ENCODE assay signal across 27 cellular contexts in genomic region chr10:553233-553632, GRCh38.
"Had no signal": no experiment of that assay in that cellular context is flagged by ENCODE, and none has a peak within 500 bp of the region (broad histone marks: within the 10 kb centered on the region; RNA-seq: fewer than 3 reads in every experiment).

No MANE protein-coding gene starts in this region.

- H3K27ac ChIP-seq: gastrocnemius medialis, neural progenitor cell, right atrium auricular region, suprapubic skin, tibial artery, upper lobe of right lung had no signal

- H3K27me3 ChIP-seq: gastrocnemius medialis, neural progenitor cell, right atrium auricular region, suprapubic skin, tibial artery, upper lobe of right lung had no signal

- H3K36me3 Mint-ChIP-seq: activated naive CD4-positive, alpha-beta T cell treated with anti-CD3 and anti-CD28 coated beads, Interleukin-2, amount 50 U/mL, for 24 hours; naive thymus-derived CD8-positive, alpha-beta T cell; stimulated activated naive B cell treated with anti-CD40 and anti-IgM and Interleukin-4, amounts not matched to agents 10 μg/mL and 1 μg/mL and 100 μg/mL, for 72 hours; WTC11 had no signal

- H3K4me3 Mint-ChIP-seq: activated CD4-positive, alpha-beta T cell treated with anti-CD3 and anti-CD28 coated beads, Interleukin-2, amount 10 ng/mL, durations not matched to agents 7 days and 5 days; activated CD8-positive, alpha-beta T cell treated with anti-CD3 and anti-CD28 coated beads for 36 hours; activated naive CD4-positive, alpha-beta T cell treated with anti-CD3 and anti-CD28 coated beads, Interleukin-2, amount 50 U/mL, for 24 hours; activated naive CD8-positive, alpha-beta T cell treated with anti-CD3 and anti-CD28 coated beads, Interleukin-2, amount 50 U/mL, for 24 hours; activated T-cell treated with anti-CD3 and anti-CD28 coated beads, Interleukin-2, amount 50 U/mL, for 4 hours; effector memory CD8-positive, alpha-beta T cell; naive thymus-derived CD8-positive, alpha-beta T cell; neural progenitor cell; stimulated activated naive B cell treated with anti-CD40 and anti-IgM and Interleukin-4, amounts not matched to agents 10 μg/mL and 1 μg/mL and 100 μg/mL, for 72 hours; WTC11 had no signal

- ATAC-seq: activated CD8-positive, alpha-beta T cell treated with anti-CD3 and anti-CD28 coated beads for 36 hours; activated naive CD8-positive, alpha-beta T cell treated with anti-CD3 and anti-CD28 coated beads, Interleukin-2, amount 50 U/mL, for 24 hours; activated T-cell treated with anti-CD3 and anti-CD28 coated beads, Interleukin-2, amount 50 U/mL, for 4 hours; effector memory CD8-positive, alpha-beta T cell; gastrocnemius medialis; left ventricle myocardium superior; naive thymus-derived CD8-positive, alpha-beta T cell; stimulated activated naive B cell treated with anti-CD40 and anti-IgM and Interleukin-4, amounts not matched to agents 10 μg/mL and 1 μg/mL and 100 μg/mL, for 72 hours; upper lobe of right lung; WTC11 had no signal

- H3K4me3 ChIP-seq: gastrocnemius medialis, neural progenitor cell, right atrium auricular region, suprapubic skin, tibial artery, upper lobe of right lung had no signal

- H3K4me1 Mint-ChIP-seq: activated naive CD8-positive, alpha-beta T cell treated with anti-CD3 and anti-CD28 coated beads, Interleukin-2, amount 50 U/mL, for 24 hours had no signal

- H3K9ac ChIP-seq: neural progenitor cell had no signal

- DNase-seq: activated CD4-positive, alpha-beta T cell treated with anti-CD3 and anti-CD28 coated beads for 1 hour; activated CD4-positive, alpha-beta T cell treated with anti-CD3 and anti-CD28 coated beads, Interleukin-2, amount 10 ng/mL, durations not matched to agents 7 days and 5 days; activated CD8-positive, alpha-beta T cell treated with anti-CD3 and anti-CD28 coated beads for 36 hours; activated naive CD8-positive, alpha-beta T cell treated with anti-CD3 and anti-CD28 coated beads, Interleukin-2, amount 50 U/mL, for 24 hours; activated T-cell treated with anti-CD3 and anti-CD28 coated beads, Interleukin-2, amount 50 U/mL, for 4 hours; amygdala; caudate nucleus; cortex of kidney; effector memory CD8-positive, alpha-beta T cell; erythroblast; gastrocnemius medialis; glutamatergic neuron; islet precursor cell; left ventricle myocardium superior; naive thymus-derived CD8-positive, alpha-beta T cell; stimulated activated CD4-positive, alpha-beta T cell treated with anti-CD3 and anti-CD28 coated beads, Interleukin-15, amount 100 ng/mL, for 24 hours; stimulated activated CD4-positive, alpha-beta T cell treated with anti-CD3 and anti-CD28 coated beads, Interleukin-2, amount 100 ng/mL, for 24 hours; stimulated activated naive B cell treated with anti-CD40 and anti-IgM and Interleukin-4, amounts not matched to agents 10 μg/mL and 1 μg/mL and 100 μg/mL, for 72 hours; T1000; tibial artery; upper lobe of right lung had no signal

- H3K36me3 ChIP-seq: gastrocnemius medialis, neural progenitor cell, right atrium auricular region, suprapubic skin, tibial artery, upper lobe of right lung had no signal

- H3K9me3 Mint-ChIP-seq: activated CD4-positive, alpha-beta T cell treated with anti-CD3 and anti-CD28 coated beads, Interleukin-2, amount 10 ng/mL, durations not matched to agents 7 days and 5 days; activated CD8-positive, alpha-beta T cell treated with anti-CD3 and anti-CD28 coated beads for 36 hours; activated naive CD4-positive, alpha-beta T cell treated with anti-CD3 and anti-CD28 coated beads, Interleukin-2, amount 50 U/mL, for 24 hours; activated naive CD8-positive, alpha-beta T cell treated with anti-CD3 and anti-CD28 coated beads, Interleukin-2, amount 50 U/mL, for 24 hours; activated T-cell treated with anti-CD3 and anti-CD28 coated beads, Interleukin-2, amount 50 U/mL, for 4 hours; activated T-helper 2 cell treated with anti-CD3 and anti-CD28 coated beads, Interferon-gamma antibody, Interleukin-2, Interleukin-4, amounts not matched to agents 10 μg/mL and 5 μg/mL and 100 μg/mL, durations not matched to agents 14 hours and 24 hours and 36 hours; effector memory CD8-positive, alpha-beta T cell; naive thymus-derived CD8-positive, alpha-beta T cell; WTC11 had no signal

- H3K4me1 ChIP-seq: suprapubic skin had no signal

- H3K9me3 ChIP-seq: gastrocnemius medialis, right atrium auricular region, suprapubic skin, tibial artery, upper lobe of right lung had no signal

- H3K27ac Mint-ChIP-seq: activated CD4-positive, alpha-beta T cell treated with anti-CD3 and anti-CD28 coated beads, Interleukin-2, amount 10 ng/mL, durations not matched to agents 7 days and 5 days; activated CD8-positive, alpha-beta T cell treated with anti-CD3 and anti-CD28 coated beads for 36 hours; activated naive CD4-positive, alpha-beta T cell treated with anti-CD3 and anti-CD28 coated beads, Interleukin-2, amount 50 U/mL, for 24 hours; activated naive CD8-positive, alpha-beta T cell treated with anti-CD3 and anti-CD28 coated beads, Interleukin-2, amount 50 U/mL, for 24 hours; activated T-helper 2 cell treated with anti-CD3 and anti-CD28 coated beads, Interferon-gamma antibody, Interleukin-2, Interleukin-4, amounts not matched to agents 10 μg/mL and 5 μg/mL and 100 μg/mL, durations not matched to agents 14 hours and 24 hours and 36 hours; effector memory CD8-positive, alpha-beta T cell; naive thymus-derived CD8-positive, alpha-beta T cell; neural progenitor cell; stimulated activated naive B cell treated with anti-CD40 and anti-IgM and Interleukin-4, amounts not matched to agents 10 μg/mL and 1 μg/mL and 100 μg/mL, for 72 hours; WTC11 had no signal
